ENCODE assay signal across 23 cellular contexts in the genomic region with DNA sequence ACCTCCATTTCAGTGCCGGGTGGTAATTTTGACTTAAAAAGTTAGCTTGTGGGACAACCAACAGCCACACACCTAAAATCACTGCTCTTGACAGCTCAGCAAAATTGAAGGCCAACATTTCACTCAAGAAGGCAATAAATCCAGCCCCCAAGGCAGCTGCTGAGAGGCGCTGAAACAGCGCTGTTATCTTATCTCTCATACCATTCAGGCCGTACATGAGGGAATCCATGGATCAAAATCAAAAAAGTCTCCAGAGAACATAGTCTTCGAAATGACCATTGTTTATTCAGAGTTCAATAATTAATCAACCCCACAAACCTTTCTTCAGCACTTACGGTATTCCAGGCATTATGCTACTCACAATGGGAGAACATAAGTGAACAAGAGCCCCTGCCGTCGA.
"Had no signal": no experiment of that assay in that cellular context is flagged by ENCODE, and none has a peak within 500 bp of the region (broad histone marks: within the 10 kb centered on the region; RNA-seq: fewer than 3 reads in every experiment).

No MANE protein-coding gene starts in this region.

- H3K27ac Mint-ChIP-seq: activated CD4-positive, alpha-beta memory T cell treated with anti-CD3 and anti-CD28 coated beads for 36 hours; activated CD4-positive, alpha-beta T cell treated with anti-CD3 and anti-CD28 coated beads for 36 hours; activated naive CD8-positive, alpha-beta T cell; brain; naive thymus-derived CD8-positive, alpha-beta T cell; stimulated activated memory B cell treated with anti-CD40 and anti-IgM and Interleukin-4, amounts not matched to agents 10 μg/mL and 1 μg/mL and 100 μg/mL, for 72 hours; T-helper 17 cell; WTC11 had no signal

- H3K4me3 Mint-ChIP-seq: activated CD4-positive, alpha-beta memory T cell treated with anti-CD3 and anti-CD28 coated beads for 36 hours; activated CD4-positive, alpha-beta T cell treated with anti-CD3 and anti-CD28 coated beads for 36 hours; activated naive CD8-positive, alpha-beta T cell; brain; naive thymus-derived CD8-positive, alpha-beta T cell; stimulated activated memory B cell treated with anti-CD40 and anti-IgM and Interleukin-4, amounts not matched to agents 10 μg/mL and 1 μg/mL and 100 μg/mL, for 72 hours; T-helper 17 cell; WTC11 had no signal

- H3K27me3 Mint-ChIP-seq: activated CD4-positive, alpha-beta T cell treated with anti-CD3 and anti-CD28 coated beads for 36 hours; activated naive CD8-positive, alpha-beta T cell had no signal

- H3K4me1 Mint-ChIP-seq: activated CD4-positive, alpha-beta T cell treated with anti-CD3 and anti-CD28 coated beads for 36 hours; brain; stimulated activated memory B cell treated with anti-CD40 and anti-IgM and Interleukin-4, amounts not matched to agents 10 μg/mL and 1 μg/mL and 100 μg/mL, for 72 hours; T-helper 17 cell; WTC11 had no signal

- H3K36me3 ChIP-seq: ovary, sigmoid colon, spleen, thoracic aorta, upper lobe of left lung had no signal

- DNase-seq: activated CD4-positive, alpha-beta memory T cell treated with anti-CD3 and anti-CD28 coated beads for 36 hours; activated CD4-positive, alpha-beta T cell treated with anti-CD3 and anti-CD28 coated beads for 36 hours; activated T-cell treated with anti-CD3 and anti-CD28 coated beads for 4 hours; amniotic stem cell; caudate nucleus; foreskin keratinocyte; glutamatergic neuron; hypothalamus; left ventricle myocardium superior; mesendoderm; naive thymus-derived CD8-positive, alpha-beta T cell; ovary; sigmoid colon; spleen; stimulated activated CD4-positive, alpha-beta T cell treated with anti-CD3 and anti-CD28 coated beads, Interleukin-4, amount 100 ng/mL, for 4 hours; T-helper 17 cell; upper lobe of left lung had no signal

- H3K36me3 Mint-ChIP-seq: activated CD4-positive, alpha-beta memory T cell treated with anti-CD3 and anti-CD28 coated beads for 36 hours; activated naive CD8-positive, alpha-beta T cell; naive thymus-derived CD8-positive, alpha-beta T cell; stimulated activated memory B cell treated with anti-CD40 and anti-IgM and Interleukin-4, amounts not matched to agents 10 μg/mL and 1 μg/mL and 100 μg/mL, for 72 hours; WTC11 had no signal

- H3K27ac ChIP-seq: foreskin keratinocyte, ovary, sigmoid colon, spleen, thoracic aorta, upper lobe of left lung had no signal

- ATAC-seq: activated CD4-positive, alpha-beta T cell treated with anti-CD3 and anti-CD28 coated beads for 36 hours; foreskin keratinocyte; left ventricle myocardium superior; naive thymus-derived CD8-positive, alpha-beta T cell; stimulated activated memory B cell treated with anti-CD40 and anti-IgM and Interleukin-4, amounts not matched to agents 10 μg/mL and 1 μg/mL and 100 μg/mL, for 72 hours; T-helper 17 cell; WTC11 had no signal

- FAIRE-seq: keratinocyte had no signal

- H3K4me1 ChIP-seq: foreskin keratinocyte, sigmoid colon, spleen, upper lobe of left lung had no signal

- H3K27me3 ChIP-seq: ovary, sigmoid colon, spleen, upper lobe of left lung had no signal

- H3K4me3 ChIP-seq: ovary, sigmoid colon, spleen, thoracic aorta, upper lobe of left lung had no signal

- H3K9me3 Mint-ChIP-seq: activated CD4-positive, alpha-beta memory T cell treated with anti-CD3 and anti-CD28 coated beads for 36 hours; stimulated activated memory B cell treated with anti-CD40 and anti-IgM and Interleukin-4, amounts not matched to agents 10 μg/mL and 1 μg/mL and 100 μg/mL, for 72 hours; WTC11 had no signal

- H3K9me3 ChIP-seq: ovary, thoracic aorta, upper lobe of left lung had no signal
